Comparison of ENCODE assay signal across 17 cellular contexts in genomic region chr9:89518466-89519392, GRCh38. TPM values are rescaled to one million over a fixed set of nuclear protein-coding genes. Genes with fewer than 3 reads are reported as not detected.
DNase-seq lines count a peak whose midpoint lies in the region; ATAC-seq and TF ChIP-seq lines count a peak whose summit lies in the region.
"Had no signal": no experiment of that assay in that cellular context is flagged by ENCODE, and none has a peak within 500 bp of the region (broad histone marks: within the 10 kb centered on the region; RNA-seq: fewer than 3 reads in every experiment).

No MANE protein-coding gene starts in this region.

- H3K27me3 Mint-ChIP-seq in CD14-positive monocyte (ENCODE audit: low read depth in 3 of 3) = peaks cover 0 to 2% (median 0%) of the 10 kb centered on the region in 3 donors
- no peaks in the 10 kb centered on the region for H3K27me3 Mint-ChIP-seq in CD8-positive, alpha-beta memory T cell
- H3K27me3 Mint-ChIP-seq in immature natural killer cell (ENCODE audit: low read depth in 3 of 3) = peaks cover 2 to 8% (median 5%) of the 10 kb centered on the region in 3 donors

- H3K27me3 ChIP-seq in CD8-positive, alpha-beta memory T cell (ENCODE audit: insufficient read depth, low read length, poor library complexity, severe bottlenecking) = no peaks in the 10 kb centered on the region
- no peaks in the 10 kb centered on the region for H3K27me3 ChIP-seq in RWPE2 (ENCODE audit: insufficient read depth, poor library complexity, severe bottlenecking)
- H3K27me3 ChIP-seq: hepatocyte had no signal

- H3K4me3 ChIP-seq in CD8-positive, alpha-beta memory T cell (ENCODE audit: low read length) = peak overlapping the region; percentile 6
- H3K4me3 ChIP-seq in RWPE2 (ENCODE audit: severe bottlenecking) = no peak overlapping the region
- H3K4me3 ChIP-seq: hepatocyte, K562, skin epidermis, thoracic aorta had no signal

- H3K36me3 Mint-ChIP-seq in CD14-positive monocyte (no peaks in the 10 kb centered on the region), immature natural killer cell (no peaks in the 10 kb centered on the region)
- no peaks in the 10 kb centered on the region for H3K36me3 Mint-ChIP-seq in CD8-positive, alpha-beta memory T cell

- H3K9me3 ChIP-seq in CD8-positive, alpha-beta memory T cell (ENCODE audit: low read length) = no peaks in the 10 kb centered on the region
- H3K9me3 ChIP-seq in RWPE2 (ENCODE audit: severe bottlenecking) = no peaks in the 10 kb centered on the region
- H3K9me3 ChIP-seq: thoracic aorta had no signal

- intact Hi-C loops in CD14-positive monocyte (cut with micrococcal nuclease) = loop anchor here in 1 of 2 donors (2.0 kb wide), 1 partner anchor 16 kb away; no protein-coding TSS in a partner anchor

- POLR2A ChIA-PET in CD8-positive, alpha-beta memory T cell (lab: Charles Lee) = interaction anchor here (1.0 kb wide), 1 partner anchor 9 kb away, joined by 3 read pairs; no protein-coding TSS in a partner anchor

- CTCF ChIA-PET in CD8-positive, alpha-beta memory T cell (lab: Charles Lee) = interaction anchor here (1.1 to 2.0 kb wide), 3 partner anchors 30 to 89 kb away, joined by 3 to 11 read pairs (median 4); no protein-coding TSS in a partner anchor

- ATAC-seq in RWPE2 (ENCODE audit: low read depth) (no peak), GM18502 (IDR thresholded peaks at IDR 0.05; ENCODE audit: poor library complexity, unreplicated experiment) (no peak), GM18861 (IDR thresholded peaks at IDR 0.05; ENCODE audit: unreplicated experiment) (no peak)
- no peak for ATAC-seq in activated CD4-positive, CD25-positive, alpha-beta regulatory T cell treated with anti-CD3 and anti-CD28 coated beads, Interleukin-2, amount 50 U/mL, for 24 hours
- ATAC-seq: K562 had no signal

- H3K4me1 ChIP-seq in CD8-positive, alpha-beta memory T cell (ENCODE audit: insufficient read depth, low read length) = peaks cover 65% of the 10 kb centered on the region
- peaks cover 18% of the 10 kb centered on the region for H3K4me1 ChIP-seq in RWPE2 (ENCODE audit: insufficient read depth, poor library complexity, severe bottlenecking)

- H3K4me1 Mint-ChIP-seq in CD14-positive monocyte (peaks cover 53% of the 10 kb centered on the region), immature natural killer cell (peaks cover 65 to 67% of the 10 kb centered on the region in 2 donors)
- peaks cover 59 to 77% (median 75%) of the 10 kb centered on the region in 3 donors for H3K4me1 Mint-ChIP-seq in CD8-positive, alpha-beta memory T cell

- no peak for TF ChIP-seq CTCF in CD14-positive monocyte (IDR thresholded peaks at IDR 0.05)
- no peak for TF ChIP-seq CTCF in RWPE2 (IDR thresholded peaks at IDR 0.05; ENCODE audit: poor library complexity, severe bottlenecking)

- no peak overlapping the region for H3K27ac ChIP-seq in CD8-positive, alpha-beta memory T cell (ENCODE audit: low read depth, low read length)
- H3K27ac ChIP-seq in RWPE2 (ENCODE audit: poor library complexity, severe bottlenecking) = peak overlapping the region; percentile 47
- H3K27ac ChIP-seq: hepatocyte, thoracic aorta, VCaP had no signal

- no peak for DNase-seq in CD14-positive monocyte (ENCODE audit: low spot score)
- DNase-seq in CD8-positive, alpha-beta memory T cell = no peak
- no peak for DNase-seq in RWPE2 (ENCODE audit: low spot score)
- DNase-seq in immature natural killer cell = no peak
- no peak for DNase-seq in NK-92 (lab: John Stamatoyannopoulos, UW; ENCODE audit: unreplicated experiment)
- DNase-seq: activated gamma-delta T cell, left ventricle myocardium superior, NCI-H1930, NCI-H526 treated with DMSO at 0.1 percent for 48 hours had no signal

- no peaks in the 10 kb centered on the region for H3K36me3 ChIP-seq in CD8-positive, alpha-beta memory T cell (ENCODE audit: insufficient read depth, low read length)
- no peaks in the 10 kb centered on the region for H3K36me3 ChIP-seq in RWPE2 (ENCODE audit: low read depth)
- H3K36me3 ChIP-seq: thoracic aorta had no signal

- H3K9me3 Mint-ChIP-seq in CD14-positive monocyte (no peaks in the 10 kb centered on the region), immature natural killer cell (no peaks in the 10 kb centered on the region)
- H3K9me3 Mint-ChIP-seq in CD8-positive, alpha-beta memory T cell = no peaks in the 10 kb centered on the region

- H3K27ac Mint-ChIP-seq in CD14-positive monocyte (peak overlapping the region in 6 of 7 donors; percentile 65 to 84 (median 76)), immature natural killer cell (peak overlapping the region; percentile 92 to 99 (median 96))
- H3K27ac Mint-ChIP-seq in CD8-positive, alpha-beta memory T cell = peak overlapping the region; percentile 78 to 96 (median 90)

- H3K4me3 Mint-ChIP-seq in CD14-positive monocyte = no peak overlapping the region
- peak overlapping the region in 5 of 7 donors; percentile 14 to 72 (median 53) for H3K4me3 Mint-ChIP-seq in CD8-positive, alpha-beta memory T cell
- H3K4me3 Mint-ChIP-seq in immature natural killer cell = peak overlapping the region in 4 of 5 donors; percentile 10 to 50 (median 22)

RNA-seq across cellular contexts. Expression of gene SEMA4D, which starts 20.8 kb away (rescaled TPM):
- polyA plus RNA-seq in CD14-positive monocyte (10 to 100 TPM; 28.2 to 28.6 TPM), immature natural killer cell (10 to 100 TPM; 45.8 to 80.6 (median 47.0) TPM)
- total RNA-seq in CD8-positive, alpha-beta memory T cell = 100 to 1,000 TPM; 238 to 243 TPM
- 227 TPM for polyA plus RNA-seq in CD8-positive, alpha-beta memory T cell

Comparison
In these comparisons a context has a peak if more than half of its experiments do, and no peak if none do; other contexts are left out.
1. H3K4me3 Mint-ChIP-seq: peak in CD8-positive, alpha-beta memory T cell (5 of 7) and immature natural killer cell (4 of 5); none in CD14-positive monocyte (0 of 2).
2. Peak in every context shown above with its lines, with median percentiles within 50 percentile points of each other: H3K27ac Mint-ChIP-seq.